8 cellular contexts compared by ENCODE assay signal in the genomic region with DNA sequence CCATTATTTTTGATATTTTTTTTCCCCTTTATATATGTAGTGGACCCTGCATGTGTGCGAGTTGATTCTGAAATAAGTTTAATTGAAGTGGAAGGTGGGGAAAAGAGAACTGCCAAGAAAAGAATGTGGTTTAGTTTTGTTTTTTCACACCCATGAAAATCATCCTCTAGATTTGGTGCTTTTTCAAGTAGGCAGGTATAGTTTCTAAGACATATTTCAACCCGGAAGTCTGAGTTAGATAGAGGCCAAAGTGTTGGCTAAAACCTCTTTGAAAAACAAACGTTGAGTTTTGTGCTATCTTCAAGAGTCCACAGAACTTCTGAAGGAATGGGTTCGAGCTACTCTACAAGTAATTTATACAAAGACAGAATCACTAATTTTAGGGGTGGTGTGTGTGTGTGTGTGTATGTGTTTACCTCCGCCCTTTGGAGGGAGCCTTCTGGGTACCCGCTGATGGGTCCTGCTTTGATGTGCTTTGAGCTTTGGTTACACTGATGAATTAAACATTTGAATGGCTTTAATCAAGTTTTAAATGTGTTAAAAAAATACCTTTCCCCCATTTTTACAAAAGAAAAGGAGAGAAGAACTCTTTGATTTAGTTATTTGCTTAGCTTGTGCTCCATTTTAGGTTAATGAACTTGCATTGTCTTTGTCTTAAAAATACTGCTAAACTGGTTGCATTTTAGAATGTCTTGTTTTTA. TPM values are rescaled to one million over a fixed set of nuclear protein-coding genes. Genes with fewer than 3 reads are reported as not detected.
DNase-seq lines count a peak whose midpoint lies in the region; ATAC-seq and TF ChIP-seq lines count a peak whose summit lies in the region.

No MANE protein-coding gene starts in this region.

- H3K4me3 ChIP-seq in GM23248 (peak overlapping the region; percentile 92), fibroblast of lung (replicated peaks in 1 of 4; ENCODE audit: control extremely low read depth in 1 of 4, insufficient read depth in 1 of 4, low read depth in 3 of 4, low read length in 4 of 4) (peak overlapping the region; percentile 77 to 97 (median 79)), skeletal muscle tissue (ENCODE audit: low read length in 3 of 3) (peak overlapping the region; percentile 61 to 99 (median 98))

- peaks cover 63% of the 10 kb centered on the region for H3K79me2 ChIP-seq in GM23248 (ENCODE audit: insufficient read depth)
- H3K79me2 ChIP-seq in fibroblast of lung (ENCODE audit: control insufficient read depth, insufficient read depth, low read length): peaks cover 70% of the 10 kb centered on the region

- H3K27me3 ChIP-seq in GM23248 (replicated peaks; ENCODE audit: insufficient read depth) (no peaks in the 10 kb centered on the region), fibroblast of lung (ENCODE audit: control insufficient read depth, insufficient read depth, low read length) (no peaks in the 10 kb centered on the region), skeletal muscle tissue (ENCODE audit: control insufficient read depth in 3 of 3, insufficient read depth in 3 of 3, low read length in 3 of 3) (no peaks in the 10 kb centered on the region)

- H3K9me3 ChIP-seq in GM23248 (ENCODE audit: low read depth) (no peaks in the 10 kb centered on the region), T-helper 17 cell (ENCODE audit: control insufficient read depth, low read length, poor library complexity, severe bottlenecking) (no peaks in the 10 kb centered on the region), fibroblast of lung (ENCODE audit: control insufficient read depth, insufficient read depth, low read depth, low read length) (no peaks in the 10 kb centered on the region), skeletal muscle tissue (ENCODE audit: control insufficient read depth in 3 of 3, low read length in 3 of 3) (no peaks in the 10 kb centered on the region)

- H3K4me2 ChIP-seq in GM23248 (ENCODE audit: unreplicated experiment): peak overlapping the region; percentile 88
- H3K4me2 ChIP-seq in fibroblast of lung (ENCODE audit: extremely low read depth, insufficient read depth, low read length): peak overlapping the region; percentile 77

- H3K27me3 Mint-ChIP-seq in T-helper 17 cell: no peaks in the 10 kb centered on the region

- peak overlapping the region; percentile 89 for H3K4me3 Mint-ChIP-seq in T-helper 17 cell

- DNase-seq in GM23248: no peak
- no peak for DNase-seq in T-helper 17 cell
- no peak for DNase-seq in fibroblast of lung (ENCODE audit: low read depth in 2 of 2)
- DNase-seq in NCI-H2081 (lab: John Stamatoyannopoulos, UW): no peak
- no peak for DNase-seq in NCI-H187 treated with DMSO at 0.1 percent for 48 hours (lab: John Stamatoyannopoulos, UW)

- H3K27ac ChIP-seq in GM23248: peak overlapping the region; percentile 81
- H3K27ac ChIP-seq in fibroblast of lung (ENCODE audit: insufficient read depth, low read length): peak overlapping the region; percentile 83
- H3K27ac ChIP-seq in skeletal muscle tissue (ENCODE audit: low read depth, low read length): peak overlapping the region; percentile 85

- WGBS in GM23248 (ENCODE audit: low coverage in 1 of 2, low lambda C conversion rate in 2 of 2, missing lambda C conversion rate in 2 of 2), 2 experiments: 58 to 62% methylated on average over 6 of the region's 6 CpGs

- H4K20me1 ChIP-seq in GM23248 (ENCODE audit: insufficient read depth) (peaks cover 9% of the 10 kb centered on the region; the same call in 1 of the 2 replicates), fibroblast of lung (ENCODE audit: control insufficient read depth, extremely low read depth, insufficient read depth, low read length) (peaks cover 6% of the 10 kb centered on the region)

- H3K9ac ChIP-seq in GM23248: peak overlapping the region; percentile 91
- H3K9ac ChIP-seq in fibroblast of lung (ENCODE audit: insufficient read depth, low read length): no peak overlapping the region
- H3K9ac ChIP-seq in skeletal muscle tissue (ENCODE audit: low read depth in 1 of 3, low read length in 3 of 3): peak overlapping the region in 2 of 3 donors; percentile 9 to 40

- H3K36me3 ChIP-seq in GM23248 (ENCODE audit: low read depth): no peaks in the 10 kb centered on the region
- H3K36me3 ChIP-seq in fibroblast of lung (ENCODE audit: control insufficient read depth, insufficient read depth, low read length): no peaks in the 10 kb centered on the region
- no peaks in the 10 kb centered on the region for H3K36me3 ChIP-seq in skeletal muscle tissue (ENCODE audit: control insufficient read depth in 3 of 3, insufficient read depth in 3 of 3, low read length in 3 of 3)

- no peak for TF ChIP-seq CTCF in fibroblast of lung (conservative IDR thresholded peaks at IDR 0.05 in 1 of 2, IDR thresholded peaks at IDR 0.05 in 1 of 2; ENCODE audit: low read depth in 1 of 2, low read length in 2 of 2)

- in situ Hi-C loops in GM23248 (cut with MboI): no loop called here

- H3K4me1 ChIP-seq in GM23248 (ENCODE audit: insufficient read depth) (peaks cover 37% of the 10 kb centered on the region), fibroblast of lung (ENCODE audit: control insufficient read depth, extremely low read depth, insufficient read depth, low read length) (peaks cover 7% of the 10 kb centered on the region), skeletal muscle tissue (ENCODE audit: control insufficient read depth in 3 of 3, insufficient read depth in 3 of 3, low read length in 3 of 3) (peaks cover 31 to 39% (median 36%) of the 10 kb centered on the region in 3 donors)

- H3F3A ChIP-seq in GM23248 (ENCODE audit: insufficient read depth): peaks cover 11% of the 10 kb centered on the region

- no peaks in the 10 kb centered on the region for H3K36me3 Mint-ChIP-seq in T-helper 17 cell (ENCODE audit: low read depth)

- H3K27ac Mint-ChIP-seq in T-helper 17 cell: peak overlapping the region; percentile 84

- H3K4me1 Mint-ChIP-seq in T-helper 17 cell: peaks cover 38% of the 10 kb centered on the region

- H3K9me2 ChIP-seq in GM23248 (ENCODE audit: insufficient read depth): no peaks in the 10 kb centered on the region

- ATAC-seq in T-helper 17 cell (no peak), GM21390 (IDR thresholded peaks at IDR 0.05; ENCODE audit: unreplicated experiment) (no peak), GM21360 (IDR thresholded peaks at IDR 0.05; ENCODE audit: unreplicated experiment) (no peak)

- H2AFZ ChIP-seq in GM23248 (peak overlapping the region; percentile 38; the same call in 1 of the 2 replicates), fibroblast of lung (ENCODE audit: low read length) (no peak overlapping the region)

RNA-seq across cellular contexts. Expression of a gene that starts 2.5 kb away (rescaled TPM):
- 9.4 and 12.4 TPM in 2 replicates for total RNA-seq in GM23248 (2014; rRNA removed; shearing (Covaris generic))
- polyA plus RNA-seq in GM23248 (2016; fragmentation: Nextera tagmentation; extraction: Ambion mirVana) (6.4 and 7.5 TPM in 2 replicates), fibroblast of lung (2.4 and 2.8 TPM in 2 replicates)
- total RNA-seq in T-helper 17 cell (10 to 100 TPM; 34.7 to 48.1 TPM), fibroblast of lung (15.2 and 18.8 TPM in 2 replicates), skeletal muscle tissue (22.4 TPM)
- polyA plus RNA-seq in fibroblast of lung (2012): 5.5 and 7.7 TPM in 2 replicates
- polyA minus RNA-seq in fibroblast of lung (ENCODE audit: low replicate concordance): 19.9 and 29.8 TPM in 2 replicates
